In genomic region chr3:138964264-138964663, GRCh38 we compare ENCODE assay signal across 22 cellular contexts. TPM values are rescaled to one million over a fixed set of nuclear protein-coding genes. Genes with fewer than 3 reads are reported as not detected.
DNase-seq lines count a peak whose midpoint lies in the region; ATAC-seq, FAIRE-seq and TF ChIP-seq lines count a peak whose summit lies in the region.
"Had no signal": no experiment of that assay in that cellular context is flagged by ENCODE, and none has a peak within 500 bp of the region (broad histone marks: within the 10 kb centered on the region; RNA-seq: fewer than 3 reads in every experiment).

No MANE protein-coding gene starts in this region.

- no peaks in the 10 kb centered on the region for H3K9me2 ChIP-seq in PC-3 (replicated peaks; ENCODE audit: low read length)

- no peaks in the 10 kb centered on the region for H3K9me3 ChIP-seq in PC-3 (ENCODE audit: low read length)
- H3K9me3 ChIP-seq: Caco-2 had no signal

- H3K36me3 ChIP-seq in PC-3 (ENCODE audit: low read depth, low read length) (no peaks in the 10 kb centered on the region), bronchial epithelial cell (ENCODE audit: control insufficient read depth, insufficient read depth, low read length) (no peaks in the 10 kb centered on the region)
- H3K36me3 ChIP-seq: BLaER1 treated with 17β-estradiol and CSF1 and Interleukin-3, amounts not matched to agents 10 nM and 100 nM had no signal

- H3K9ac ChIP-seq in PC-3 (ENCODE audit: low read length) = no peak overlapping the region
- H3K9ac ChIP-seq: BLaER1 treated with 17β-estradiol and CSF1 and Interleukin-3, amounts not matched to agents 10 nM and 100 nM had no signal

- H3K4me3 ChIP-seq in PC-3 (ENCODE audit: low read length) = no peak overlapping the region
- no peak overlapping the region for H3K4me3 ChIP-seq in bronchial epithelial cell (ENCODE audit: low read depth, low read length)
- H3K4me3 ChIP-seq: A549; BLaER1 treated with 17β-estradiol and CSF1 and Interleukin-3, amounts not matched to agents 10 nM and 100 nM had no signal

- TF ChIP-seq CTCF in PC-3 (conservative IDR thresholded peaks at IDR 0.05; ENCODE audit: low read depth, low read length) (no peak), bronchial epithelial cell (IDR thresholded peaks at IDR 0.05; ENCODE audit: insufficient read depth, low read length, severe bottlenecking) (no peak)

- peak; percentile 92 for ATAC-seq in PC-3
- ATAC-seq in GM21423 (IDR thresholded peaks at IDR 0.05; ENCODE audit: unreplicated experiment) = no peak
- ATAC-seq: A549; CD8-positive, alpha-beta T cell had no signal

- no peaks in the 10 kb centered on the region for H4K20me1 ChIP-seq in PC-3 (ENCODE audit: low read length)

- H3K4me1 ChIP-seq in PC-3 (ENCODE audit: insufficient read depth, low read length) = peaks cover 11% of the 10 kb centered on the region; the same call in 1 of the 2 replicates
- H3K4me1 ChIP-seq: A549, Caco-2 had no signal

- BruUV-seq in PC-3 (replicated peaks; lab: Mats Ljungman, UMichigan) = no TSS peak

- H3K27ac ChIP-seq in PC-3 (ENCODE audit: low read length) = no peak overlapping the region
- H3K27ac ChIP-seq: 22Rv1; A549; BLaER1 treated with 17β-estradiol and CSF1 and Interleukin-3, amounts not matched to agents 10 nM and 100 nM; C4-2B had no signal

- no peak overlapping the region for H3K4me2 ChIP-seq in PC-3 (ENCODE audit: low read length)
- H3K4me2 ChIP-seq: A549; BLaER1 treated with 17β-estradiol and CSF1 and Interleukin-3, amounts not matched to agents 10 nM and 100 nM had no signal

- H3K27me3 ChIP-seq in PC-3 (ENCODE audit: low read length) (no peaks in the 10 kb centered on the region), bronchial epithelial cell (ENCODE audit: control insufficient read depth, insufficient read depth, low read length) (peaks cover 2% of the 10 kb centered on the region)

- H3F3A ChIP-seq in PC-3 (ENCODE audit: low read length, unreplicated experiment) = no peaks in the 10 kb centered on the region

- POLR2A ChIA-PET in PC-3 (lab: Charles Lee; ENCODE audit: unreplicated experiment) = no interaction called here

- no peak overlapping the region for H2AFZ ChIP-seq in PC-3 (ENCODE audit: low read length)

- DNase-seq in DMS53 (lab: John Stamatoyannopoulos, UW) = peak; percentile 51
- DNase-seq in PC-3 = peak; percentile 47
- DNase-seq in bronchial epithelial cell (ENCODE audit: low read depth) = peak; percentile 15
- no peak for DNase-seq in NOMO-1 (lab: John Stamatoyannopoulos, UW; ENCODE audit: unreplicated experiment in 2 of 2)
- DNase-seq: AML-193; Caco-2; Calu3; CD4-positive, alpha-beta T cell; CD8-positive, alpha-beta T cell; DMS79 treated with DMSO at 0.1 percent for 48 hours; GF-D8 had no signal

- intact Hi-C loops in PC-3 (cut with micrococcal nuclease) = no loop called here

- FAIRE-seq in bronchial epithelial cell (lab: Jason Lieb, UNC) = no peak
- FAIRE-seq: A549, D721Med, G401.6, GM12891, GM19239 had no signal

- no peaks in the 10 kb centered on the region for H3K79me2 ChIP-seq in PC-3 (ENCODE audit: low read length)

- CTCF ChIA-PET in PC-3 (lab: Charles Lee) = no interaction called here

RNA-seq across cellular contexts. Expression of gene FOXL2NB, which starts 17.2 kb away (rescaled TPM):
- total RNA-seq in PC-3 (2014; rRNA removed) (0.17 TPM in 1 of 2 replicates, not detected in the other), bronchial epithelial cell (under 0.01 and 0.13 TPM in 2 replicates)
- total RNA-seq: B cell; CD4-positive, alpha-beta T cell; CD8-positive, alpha-beta T cell had no signal

RNA-seq across cellular contexts. Expression of gene FOXL2, which starts 17.3 kb away (rescaled TPM):
- not detected in 2 replicates for total RNA-seq in PC-3 (2014; rRNA removed)
- 0.26 and 0.51 TPM in 2 replicates for total RNA-seq in bronchial epithelial cell
- total RNA-seq: B cell; CD4-positive, alpha-beta T cell had no signal

RNA-seq across cellular contexts. Expression of gene PRR23A, which starts 41.8 kb away (rescaled TPM):
- total RNA-seq in PC-3 (2014; rRNA removed) = not detected in 2 replicates
- total RNA-seq in bronchial epithelial cell = not detected in 2 replicates
- total RNA-seq: A172; B cell; Caco-2; Calu3; CD4-positive, alpha-beta T cell; CD8-positive, alpha-beta T cell had no signal

RNA-seq across cellular contexts. Expression of gene PRR23B, which starts 56.5 kb away (rescaled TPM):
- total RNA-seq in PC-3 (2014; rRNA removed) (not detected in 2 replicates), bronchial epithelial cell (not detected in 2 replicates)
- total RNA-seq: A172; B cell; Caco-2; Calu3; CD4-positive, alpha-beta T cell; CD8-positive, alpha-beta T cell had no signal

Comparison
In these comparisons a context has a peak if more than half of its experiments do, and no peak if none do; other contexts are left out.
1. DNase-seq: peak in DMS53 (single experiment), PC-3 (single experiment) and bronchial epithelial cell (single experiment); none in NOMO-1 (0 of 2).